ENCODE assay signal across 34 cellular contexts in genomic region chr1:32099426-32099825, GRCh38.
"Had no signal": no experiment of that assay in that cellular context is flagged by ENCODE, and none has a peak within 500 bp of the region (broad histone marks: within the 10 kb centered on the region; RNA-seq: fewer than 3 reads in every experiment).

No MANE protein-coding gene starts in this region.

- H3K9me3 ChIP-seq: ascending aorta, Peyer's patch had no signal

- H3K27ac ChIP-seq: ascending aorta, cardiac muscle cell, Peyer's patch had no signal

- H3K9me3 Mint-ChIP-seq: activated CD4-positive, alpha-beta memory T cell treated with anti-CD3 and anti-CD28 coated beads, Interleukin-2, amount 10 ng/mL, durations not matched to agents 7 days and 5 days; activated naive CD4-positive, alpha-beta T cell treated with anti-CD3 and anti-CD28 coated beads, Interleukin-2, amount 50 U/mL, for 24 hours; activated naive CD8-positive, alpha-beta T cell treated with anti-CD3 and anti-CD28 coated beads, Interleukin-2, amount 10 ng/mL, durations not matched to agents 7 days and 5 days; activated T-helper 2 cell treated with anti-CD3 and anti-CD28 coated beads, Interferon-gamma antibody, Interleukin-2, Interleukin-4, amounts not matched to agents 10 μg/mL and 5 μg/mL and 100 μg/mL, durations not matched to agents 14 hours and 24 hours and 36 hours; central memory CD8-positive, alpha-beta T cell; WTC11 had no signal

- H3K27me3 Mint-ChIP-seq: activated CD4-positive, alpha-beta memory T cell treated with anti-CD3 and anti-CD28 coated beads, Interleukin-2, amount 10 ng/mL, durations not matched to agents 7 days and 5 days; activated CD8-positive, alpha-beta memory T cell treated with anti-CD3 and anti-CD28 coated beads, Interleukin-2, amount 10 ng/mL, durations not matched to agents 7 days and 5 days; activated naive CD4-positive, alpha-beta T cell treated with anti-CD3 and anti-CD28 coated beads, Interleukin-2, amount 50 U/mL, for 24 hours; activated naive CD8-positive, alpha-beta T cell treated with anti-CD3 and anti-CD28 coated beads, Interleukin-2, amount 10 ng/mL, durations not matched to agents 7 days and 5 days; central memory CD8-positive, alpha-beta T cell had no signal

- H3K4me1 Mint-ChIP-seq: activated CD4-positive, alpha-beta memory T cell treated with anti-CD3 and anti-CD28 coated beads, Interleukin-2, amount 10 ng/mL, durations not matched to agents 7 days and 5 days; activated naive CD4-positive, alpha-beta T cell treated with anti-CD3 and anti-CD28 coated beads, Interleukin-2, amount 50 U/mL, for 24 hours; central memory CD8-positive, alpha-beta T cell; WTC11 had no signal

- DNase-seq: activated CD4-positive, alpha-beta memory T cell treated with anti-CD3 and anti-CD28 coated beads, Interleukin-2, amount 10 ng/mL, durations not matched to agents 7 days and 5 days; activated CD4-positive, alpha-beta T cell treated with anti-CD3 and anti-CD28 coated beads for 4 hours; activated CD4-positive, alpha-beta T cell treated with anti-CD3 and anti-CD28 coated beads, Interleukin-2, amount 50 U/mL, for 1 hour; activated CD8-positive, alpha-beta memory T cell treated with anti-CD3 and anti-CD28 coated beads for 24 hours; activated CD8-positive, alpha-beta memory T cell treated with anti-CD3 and anti-CD28 coated beads, Interleukin-2, amount 10 ng/mL, durations not matched to agents 7 days and 5 days; activated CD8-positive, alpha-beta memory T cell treated with anti-CD3 and anti-CD28 coated beads, Interleukin-2, amount 50 U/mL, for 48 hours; activated gamma-delta T cell; activated naive CD4-positive, alpha-beta T cell treated with Interleukin-2 at 50 U/mL for 16 hours; activated naive CD8-positive, alpha-beta T cell treated with anti-CD3 and anti-CD28 coated beads, Interleukin-2, amount 10 ng/mL, durations not matched to agents 7 days and 5 days; amygdala; NCI-H1048; NCI-H1105 treated with DMSO at 0.1 percent for 48 hours; NCI-H1436; NCI-H1694; NCI-H1930; NCI-H2081 treated with DMSO at 0.1 percent for 48 hours; NCI-H226; NCI-H446 treated with DMSO at 0.1 percent for 48 hours; NCI-H524; NCI-H69; NK-92 treated with Interleukin-12 subunit alpha and Interleukin-12 subunit beta, amount 100 ng/mL, for 24 hours; PC-3; Peyer's patch; RPMI8226; SIG-M5; SW 1271; T-helper 1 cell had no signal

- H3K4me3 ChIP-seq: ascending aorta, cardiac muscle cell, Peyer's patch had no signal

- H3K4me3 Mint-ChIP-seq: activated CD4-positive, alpha-beta memory T cell treated with anti-CD3 and anti-CD28 coated beads, Interleukin-2, amount 10 ng/mL, durations not matched to agents 7 days and 5 days; activated CD8-positive, alpha-beta memory T cell treated with anti-CD3 and anti-CD28 coated beads, Interleukin-2, amount 10 ng/mL, durations not matched to agents 7 days and 5 days; activated naive CD4-positive, alpha-beta T cell treated with anti-CD3 and anti-CD28 coated beads, Interleukin-2, amount 50 U/mL, for 24 hours; activated naive CD8-positive, alpha-beta T cell treated with anti-CD3 and anti-CD28 coated beads, Interleukin-2, amount 10 ng/mL, durations not matched to agents 7 days and 5 days; central memory CD8-positive, alpha-beta T cell; WTC11 had no signal

- H3K27me3 ChIP-seq: ascending aorta, cardiac muscle cell, Peyer's patch had no signal

- H3K27ac Mint-ChIP-seq: activated CD4-positive, alpha-beta memory T cell treated with anti-CD3 and anti-CD28 coated beads, Interleukin-2, amount 10 ng/mL, durations not matched to agents 7 days and 5 days; activated CD8-positive, alpha-beta memory T cell treated with anti-CD3 and anti-CD28 coated beads, Interleukin-2, amount 10 ng/mL, durations not matched to agents 7 days and 5 days; activated naive CD4-positive, alpha-beta T cell treated with anti-CD3 and anti-CD28 coated beads, Interleukin-2, amount 50 U/mL, for 24 hours; activated naive CD8-positive, alpha-beta T cell treated with anti-CD3 and anti-CD28 coated beads, Interleukin-2, amount 10 ng/mL, durations not matched to agents 7 days and 5 days; activated T-helper 2 cell treated with anti-CD3 and anti-CD28 coated beads, Interferon-gamma antibody, Interleukin-2, Interleukin-4, amounts not matched to agents 10 μg/mL and 5 μg/mL and 100 μg/mL, durations not matched to agents 14 hours and 24 hours and 36 hours had no signal

- H3K4me1 ChIP-seq: ascending aorta, Peyer's patch had no signal

- FAIRE-seq: TTC549 had no signal
